In the genomic region with DNA sequence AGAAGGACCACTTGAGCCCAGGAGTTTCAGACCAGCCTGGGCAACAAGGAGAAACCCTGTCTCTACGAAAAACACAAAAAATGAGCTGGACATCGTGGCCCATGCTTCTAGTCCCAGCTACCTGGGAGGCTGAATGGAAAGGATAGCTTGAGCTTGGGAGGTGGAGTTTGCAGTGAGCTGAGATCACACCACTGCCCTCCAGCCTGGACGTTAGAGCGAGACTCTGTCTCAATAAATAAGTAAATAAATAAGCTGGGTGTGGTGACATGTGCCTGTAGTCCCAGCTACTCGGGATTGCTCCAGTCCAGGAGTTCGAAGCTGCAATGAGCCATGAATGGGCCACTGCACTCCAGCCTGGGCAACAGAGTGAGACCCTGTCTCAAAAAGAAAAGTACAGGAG, we compare ENCODE assay signal across 17 cellular contexts.
"Had no signal": no experiment of that assay in that cellular context is flagged by ENCODE, and none has a peak within 500 bp of the region (broad histone marks: within the 10 kb centered on the region; RNA-seq: fewer than 3 reads in every experiment).

No MANE protein-coding gene starts in this region.

- ATAC-seq: esophagus mucosa, heart left ventricle, left ventricle myocardium superior, mucosa of descending colon, natural killer cell had no signal

- DNase-seq: effector CD4-positive, alpha-beta T cell; heart left ventricle; hippocampal formation; left ventricle myocardium superior; mucosa of descending colon; natural killer cell; stimulated activated CD4-positive, alpha-beta T cell treated with anti-CD3 and anti-CD28 coated beads, Interleukin-2, amount 100 ng/mL, for 48 hours; stimulated activated naive CD4-positive, alpha-beta T cell treated with Interleukin-2 at 50 U/mL for 16 hours; trophoblast cell had no signal

- H3K4me2 ChIP-seq: smooth muscle cell had no signal

- H3K27me3 ChIP-seq: heart left ventricle, right atrium auricular region had no signal

- FAIRE-seq: endometrium, frontal cortex, islet of Langerhans, urothelium cell line had no signal

- H3K4me3 ChIP-seq: coronary artery, heart left ventricle, mucosa of descending colon, right atrium auricular region, smooth muscle cell had no signal

- H3K27ac ChIP-seq: coronary artery, heart left ventricle, right atrium auricular region had no signal

- H3K9me3 ChIP-seq: heart left ventricle, mucosa of descending colon, right atrium auricular region had no signal
